16 cellular contexts compared by ENCODE assay signal in the genomic region with DNA sequence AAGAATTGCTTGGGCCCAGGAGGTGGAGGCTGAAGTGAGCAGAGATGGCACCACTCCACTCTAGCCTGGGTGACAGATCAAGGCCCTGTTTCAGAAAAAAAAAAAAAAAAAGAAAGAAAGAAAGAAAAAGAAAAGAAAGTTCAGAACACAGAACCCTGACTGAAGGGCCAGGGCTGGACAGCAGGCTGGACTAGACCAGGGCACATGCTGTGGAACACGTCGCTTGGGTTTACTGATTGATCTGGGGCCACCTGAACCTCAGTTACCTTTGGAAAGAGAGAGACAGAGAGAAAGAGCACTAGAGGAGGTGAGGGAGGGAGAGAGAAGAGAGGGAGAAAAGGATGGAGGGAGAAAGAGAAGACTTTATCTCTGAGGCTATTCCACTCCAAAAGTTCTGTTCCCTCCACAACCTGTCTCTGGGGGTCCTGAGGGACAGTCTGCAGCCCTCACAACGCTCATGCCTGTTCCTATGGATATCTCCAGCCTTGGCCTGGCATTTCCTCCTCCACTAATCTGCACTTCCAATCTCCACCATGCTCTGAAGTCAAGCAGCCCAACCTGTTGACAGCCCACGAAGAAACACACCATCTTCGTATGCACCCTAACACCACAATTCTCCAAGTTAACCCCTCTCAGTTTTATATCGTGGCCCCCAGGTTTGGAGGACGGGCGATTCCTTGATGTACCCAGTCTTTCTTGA.
"Had no signal": no experiment of that assay in that cellular context is flagged by ENCODE, and none has a peak within 500 bp of the region (broad histone marks: within the 10 kb centered on the region; RNA-seq: fewer than 3 reads in every experiment).

No MANE protein-coding gene starts in this region.

- ATAC-seq: body of pancreas; effector memory CD8-positive, alpha-beta T cell; gastroesophageal sphincter; natural killer cell treated with Interleukin-12 subunit alpha and Interleukin-12 subunit beta and Interleukin-15 and Interleukin-18, amount 100 ng/mL, for 72 hours had no signal

- H3K27me3 ChIP-seq: body of pancreas, esophagus squamous epithelium, gastroesophageal sphincter, left lung, sigmoid colon, SJSA1 had no signal

- H3K4me1 ChIP-seq: esophagus squamous epithelium, gastroesophageal sphincter, left lung, sigmoid colon, SJSA1 had no signal

- H3K9me3 ChIP-seq: body of pancreas, esophagus squamous epithelium, gastroesophageal sphincter, left lung, sigmoid colon, SJSA1, thoracic aorta had no signal

- DNase-seq: activated effector memory CD4-positive, alpha-beta T cell treated with anti-CD3 and anti-CD28 coated beads, Interleukin-2, amount 50 U/mL, for 16 hours; anterior cingulate cortex; body of pancreas; effector memory CD8-positive, alpha-beta T cell; esophagus squamous epithelium; left lung; nucleus accumbens; sigmoid colon; stimulated activated CD4-positive, alpha-beta T cell treated with anti-CD3 and anti-CD28 coated beads, Interleukin-4, amount 100 ng/mL, for 1 hour; stimulated activated naive CD4-positive, alpha-beta T cell; T-helper 9 cell had no signal

- H3K4me3 ChIP-seq: body of pancreas, esophagus squamous epithelium, gastroesophageal sphincter, left lung, sigmoid colon, SJSA1, thoracic aorta had no signal

- H3K27ac ChIP-seq: body of pancreas, esophagus squamous epithelium, gastroesophageal sphincter, left lung, sigmoid colon, SJSA1, thoracic aorta had no signal

- H3K36me3 ChIP-seq: esophagus squamous epithelium, gastroesophageal sphincter, left lung, sigmoid colon, SJSA1, thoracic aorta had no signal

- FAIRE-seq: islet of Langerhans had no signal
